In genomic region chr20:10561302-10561701, GRCh38 we compare ENCODE assay signal across 20 cellular contexts.
A peak's percentile ranks its signal among the peaks of the same experiment; 100 is the strongest.
DNase-seq lines count a peak whose midpoint lies in the region; ATAC-seq, FAIRE-seq and TF ChIP-seq lines count a peak whose summit lies in the region.
"Had no signal": no experiment of that assay in that cellular context is flagged by ENCODE, and none has a peak within 500 bp of the region (broad histone marks: within the 10 kb centered on the region; RNA-seq: fewer than 3 reads in every experiment).

No MANE protein-coding gene starts in this region.

- H3K9me3 ChIP-seq in A549 (no peaks in the 10 kb centered on the region), HEK293 (ENCODE audit: control insufficient read depth, insufficient read depth, low read depth, low read length) (no peaks in the 10 kb centered on the region), GM12878 (replicated peaks; ENCODE audit: control insufficient read depth, insufficient read depth, low read length) (peaks cover 2% of the 10 kb centered on the region; the same call in 1 of the 3 replicates)

- no peak for FAIRE-seq in A549 (lab: Jason Lieb, UNC)
- FAIRE-seq in GM12878 (lab: Jason Lieb, UNC): no peak
- FAIRE-seq: G401.6, GM19239, H1 had no signal

- no peaks in the 10 kb centered on the region for H3K79me2 ChIP-seq in GM12878 (ENCODE audit: control insufficient read depth, insufficient read depth, low read length)

- H3K9me3 Mint-ChIP-seq in osteocyte (ENCODE audit: unreplicated experiment): peaks cover 9% of the 10 kb centered on the region
- H3K9me3 Mint-ChIP-seq: CD4-positive, alpha-beta memory T cell had no signal

- H3K4me1 Mint-ChIP-seq in osteocyte (ENCODE audit: unreplicated experiment): peaks cover 62% of the 10 kb centered on the region

- RAD21 ChIA-PET in GM12878 (lab: Charles Lee; ENCODE audit: unreplicated experiment): no interaction called here

- no peak for DNase-seq in A549 (ENCODE audit: low read depth in 1 of 2, low spot score in 1 of 2)
- no peak for DNase-seq in GM12878 (ENCODE audit: low read depth, low spot score)
- DNase-seq in osteocyte (ENCODE audit: extremely low spot score, unreplicated experiment): no peak
- DNase-seq in Kasumi-1 (lab: John Stamatoyannopoulos, UW): no peak
- no peak for DNase-seq in middle frontal gyrus (ENCODE audit: extremely low spot score, low spot score)
- DNase-seq: 8988T; C1 segment of cervical spinal cord; Calu3; CD4-positive, alpha-beta memory T cell; COR-L47; DMS53; DMS79 treated with DMSO at 0.1 percent for 48 hours; GM23248; H7; HCEC 1CT had no signal

- POLR2A ChIA-PET in A549 (lab: Yijun Ruan, JAX) (no interaction called here), HEK293 (lab: Yijun Ruan, JAX) (no interaction called here), GM12878 (lab: Charles Lee) (interaction anchor here (0.6 kb wide), 1 partner anchor 160 kb away, joined by 3 read pairs; no protein-coding TSS in a partner anchor)

- H2AFZ ChIP-seq in GM12878 (ENCODE audit: control insufficient read depth, low read depth, low read length): no peak overlapping the region
- H2AFZ ChIP-seq: GM23248 had no signal

- intact Hi-C loops in GM12878 (cut with micrococcal nuclease; ENCODE audit: unreplicated experiment): no loop called here

- no peak overlapping the region for H3K9ac ChIP-seq in GM12878 (ENCODE audit: control insufficient read depth, insufficient read depth, low read length)
- H3K9ac ChIP-seq: GM23248 had no signal

- H3K4me2 ChIP-seq in A549: no peak overlapping the region
- no peak overlapping the region for H3K4me2 ChIP-seq in GM12878 (ENCODE audit: control insufficient read depth, insufficient read depth)

- peaks cover 38% of the 10 kb centered on the region for H3K4me1 ChIP-seq in A549
- no peaks in the 10 kb centered on the region; the same call in 1 of the 2 replicates for H3K4me1 ChIP-seq in HEK293 (ENCODE audit: control insufficient read depth, insufficient read depth, low read length)
- H3K4me1 ChIP-seq in GM12878 (ENCODE audit: control insufficient read depth, insufficient read depth, low read length): peaks cover 14% of the 10 kb centered on the region; the same call in 1 of the 2 replicates

- no peaks in the 10 kb centered on the region for H3K27me3 ChIP-seq in GM12878 (replicated peaks in 1 of 2; ENCODE audit: control insufficient read depth in 2 of 2, insufficient read depth in 2 of 2, low read length in 1 of 2)

- no peak overlapping the region for H3K4me3 Mint-ChIP-seq in osteocyte (ENCODE audit: unreplicated experiment)
- H3K4me3 Mint-ChIP-seq: CD4-positive, alpha-beta memory T cell had no signal

- TF ChIP-seq POLR2A in A549 (IDR thresholded peaks at IDR 0.05; ENCODE audit: low read length): no peak
- TF ChIP-seq POLR2A in GM12878 (IDR thresholded peaks at IDR 0.05; ENCODE audit: low read depth, low read length): no peak

- ATAC-seq in A549: no peak
- ATAC-seq in GM12878: no peak
- ATAC-seq in HG02571 (IDR thresholded peaks at IDR 0.05; ENCODE audit: unreplicated experiment): no peak

- no peak for TF ChIP-seq EP300 in A549 (IDR thresholded peaks at IDR 0.05)
- TF ChIP-seq EP300 in GM12878 (IDR thresholded peaks at IDR 0.05; ENCODE audit: borderline replicate concordance in 1 of 2, control insufficient read depth in 1 of 2, low read depth in 2 of 2, low read length in 2 of 2): no peak

- no peaks in the 10 kb centered on the region for H3K27me3 Mint-ChIP-seq in osteocyte (ENCODE audit: unreplicated experiment)
- H3K27me3 Mint-ChIP-seq: CD4-positive, alpha-beta memory T cell had no signal

- no peak for TF ChIP-seq CTCF in A549 (IDR thresholded peaks at IDR 0.05)
- no peak for TF ChIP-seq CTCF in HEK293 (tag by site-specific recombination; IDR thresholded peaks at IDR 0.05)
- TF ChIP-seq CTCF in GM12878 (IDR thresholded peaks at IDR 0.05 in 2 of 3, conservative IDR thresholded peaks at IDR 0.05 in 1 of 3; ENCODE audit: control insufficient read depth in 2 of 3, extremely low read depth in 1 of 3, insufficient read depth in 1 of 3, low read depth in 3 of 3, low read length in 3 of 3): no peak
- no peak for TF ChIP-seq CTCF in osteocyte (IDR thresholded peaks at IDR 0.05)

- TF ChIP-seq RAD21 in A549 (conservative IDR thresholded peaks at IDR 0.05 in 1 of 2, IDR thresholded peaks at IDR 0.05 in 1 of 2): no peak
- TF ChIP-seq RAD21 in GM12878 (IDR thresholded peaks at IDR 0.05; ENCODE audit: insufficient read depth, low read depth, low read length): no peak

- peaks cover 0 to 5% of the 10 kb centered on the region in 2 experiments; a peak in 1 of 3 replicates for H3K36me3 ChIP-seq in HEK293 (ENCODE audit: control insufficient read depth in 2 of 2, insufficient read depth in 1 of 2, low read length in 2 of 2)
- peaks cover 2 to 4% of the 10 kb centered on the region in 2 experiments; a peak in 2 of 4 replicates for H3K36me3 ChIP-seq in GM12878 (ENCODE audit: control insufficient read depth in 2 of 2, insufficient read depth in 2 of 2, low read length in 1 of 2)

- peaks cover 5% of the 10 kb centered on the region for H3K36me3 Mint-ChIP-seq in osteocyte (ENCODE audit: unreplicated experiment)

- peak overlapping the region; percentile 78 for H3K27ac Mint-ChIP-seq in osteocyte (ENCODE audit: unreplicated experiment)
- H3K27ac Mint-ChIP-seq: CD4-positive, alpha-beta memory T cell had no signal

- H4K20me1 ChIP-seq in GM12878 (ENCODE audit: control insufficient read depth, insufficient read depth): no peaks in the 10 kb centered on the region

- in situ Hi-C loops in GM12878 (cut with MboI): no loop called here

- H3K27ac ChIP-seq in A549: no peak overlapping the region
- H3K27ac ChIP-seq in HEK293 (ENCODE audit: extremely low read depth, low read depth, low read length): no peak overlapping the region
- no peak overlapping the region for H3K27ac ChIP-seq in GM12878 (ENCODE audit: control insufficient read depth, insufficient read depth)
- H3K27ac ChIP-seq: GM23248 had no signal

- H3K4me3 ChIP-seq in A549 (no peak overlapping the region), HEK293 (ENCODE audit: low read depth, low read length) (no peak overlapping the region), GM12878 (no peak overlapping the region)
- H3K4me3 ChIP-seq: GM23248 had no signal

- CTCF ChIA-PET in A549 (lab: Yijun Ruan, JAX) (interaction anchor here (0.6 to 1.4 kb wide), 2 partner anchors 9 to 712 kb away, joined by 4 to 6 read pairs; no protein-coding TSS in a partner anchor), HEK293 (lab: Yijun Ruan, JAX) (no interaction called here), GM12878 (lab: Yijun Ruan, JAX) (interaction anchor here (0.9 kb wide), 1 partner anchor 8 kb away, joined by 3 read pairs; no protein-coding TSS in a partner anchor)

- SMC1A ChIA-PET in GM12878 (lab: Charles Lee; ENCODE audit: uncharacterized antibody, unreplicated experiment): interaction anchor here (0.8 kb wide), 1 partner anchor 108 kb away, joined by 4 read pairs; no protein-coding TSS in a partner anchor

- BruUV-seq in GM12878 (replicated peaks; lab: Mats Ljungman, UMichigan): no TSS peak

TF ChIP-seq in A549, 52 proteins besides CTCF, POLR2A, EP300 and RAD21:
- TF ChIP-seq MAFK (IDR thresholded peaks at IDR 0.05; ENCODE audit: partially characterized antibody) (peak; percentile 87), TP53 (CRISPR knock-in tag; IDR thresholded peaks at IDR 0.05) (no peak)

TF ChIP-seq in HEK293, 187 proteins besides CTCF, POLR2A, EP300 and RAD21:
- no peak for TF ChIP-seq SCRT1 (tag by site-specific recombination; IDR thresholded peaks at IDR 0.05; ENCODE audit: borderline replicate concordance)
- TF ChIP-seq, protein P1, sequence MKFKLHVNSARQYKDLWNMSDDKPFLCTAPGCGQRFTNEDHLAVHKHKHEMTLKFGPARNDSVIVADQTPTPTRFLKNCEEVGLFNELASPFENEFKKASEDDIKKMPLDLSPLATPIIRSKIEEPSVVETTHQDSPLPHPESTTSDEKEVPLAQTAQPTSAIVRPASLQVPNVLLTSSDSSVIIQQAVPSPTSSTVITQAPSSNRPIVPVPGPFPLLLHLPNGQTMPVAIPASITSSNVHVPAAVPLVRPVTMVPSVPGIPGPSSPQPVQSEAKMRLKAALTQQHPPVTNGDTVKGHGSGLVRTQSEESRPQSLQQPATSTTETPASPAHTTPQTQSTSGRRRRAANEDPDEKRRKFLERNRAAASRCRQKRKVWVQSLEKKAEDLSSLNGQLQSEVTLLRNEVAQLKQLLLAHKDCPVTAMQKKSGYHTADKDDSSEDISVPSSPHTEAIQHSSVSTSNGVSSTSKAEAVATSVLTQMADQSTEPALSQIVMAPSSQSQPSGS (tag by site-specific recombination; IDR thresholded peaks at IDR 0.05; ENCODE audit: low read depth): peak; percentile 75
TF ChIP-seq in HEK293: peak in this region for 1.

TF ChIP-seq in GM12878, 131 proteins besides CTCF, POLR2A, EP300 and RAD21:
- TF ChIP-seq SP1 (IDR thresholded peaks at IDR 0.05; ENCODE audit: low read depth, low read length) (no peak), ATF7 (IDR thresholded peaks at IDR 0.05; ENCODE audit: low read depth) (peak; percentile 50)
- TF ChIP-seq, protein P2, sequence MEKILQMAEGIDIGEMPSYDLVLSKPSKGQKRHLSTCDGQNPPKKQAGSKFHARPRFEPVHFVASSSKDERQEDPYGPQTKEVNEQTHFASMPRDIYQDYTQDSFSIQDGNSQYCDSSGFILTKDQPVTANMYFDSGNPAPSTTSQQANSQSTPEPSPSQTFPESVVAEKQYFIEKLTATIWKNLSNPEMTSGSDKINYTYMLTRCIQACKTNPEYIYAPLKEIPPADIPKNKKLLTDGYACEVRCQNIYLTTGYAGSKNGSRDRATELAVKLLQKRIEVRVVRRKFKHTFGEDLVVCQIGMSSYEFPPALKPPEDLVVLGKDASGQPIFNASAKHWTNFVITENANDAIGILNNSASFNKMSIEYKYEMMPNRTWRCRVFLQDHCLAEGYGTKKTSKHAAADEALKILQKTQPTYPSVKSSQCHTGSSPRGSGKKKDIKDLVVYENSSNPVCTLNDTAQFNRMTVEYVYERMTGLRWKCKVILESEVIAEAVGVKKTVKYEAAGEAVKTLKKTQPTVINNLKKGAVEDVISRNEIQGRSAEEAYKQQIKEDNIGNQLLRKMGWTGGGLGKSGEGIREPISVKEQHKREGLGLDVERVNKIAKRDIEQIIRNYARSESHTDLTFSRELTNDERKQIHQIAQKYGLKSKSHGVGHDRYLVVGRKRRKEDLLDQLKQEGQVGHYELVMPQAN (conservative IDR thresholded peaks at IDR 0.05): no peak
TF ChIP-seq in GM12878: peak in this region for 1.
